In genomic region chr2:54787760-54788366, GRCh38 we compare ENCODE assay signal across 23 cellular contexts.
DNase-seq lines count a peak whose midpoint lies in the region; ATAC-seq and TF ChIP-seq lines count a peak whose summit lies in the region.
"Had no signal": no experiment of that assay in that cellular context is flagged by ENCODE, and none has a peak within 500 bp of the region (broad histone marks: within the 10 kb centered on the region; RNA-seq: fewer than 3 reads in every experiment).

No MANE protein-coding gene starts in this region.

- H3K4me3 Mint-ChIP-seq in IgD-negative memory B cell = peak overlapping the region; percentile 65 to 93 (median 85)
- H3K4me3 Mint-ChIP-seq in activated B cell treated with CpG ODN at 0.5 μM for 24 hours = peak overlapping the region; percentile 63
- no peak overlapping the region for H3K4me3 Mint-ChIP-seq in stimulated activated naive B cell treated with anti-CD40 and anti-IgM and Interleukin-4, amounts not matched to agents 10 μg/mL and 1 μg/mL and 100 μg/mL, for 72 hours
- H3K4me3 Mint-ChIP-seq: CD4-positive, CD25-positive, alpha-beta regulatory T cell had no signal

- H3K4me2 ChIP-seq in DOHH2 (ENCODE audit: low read length) = peak overlapping the region; percentile 13; the same call in 1 of the 2 replicates
- H3K4me2 ChIP-seq in mammary epithelial cell (ENCODE audit: insufficient read depth, low read depth, low read length) = no peak overlapping the region
- H3K4me2 ChIP-seq: BLaER1 had no signal

- H3K27ac Mint-ChIP-seq in IgD-negative memory B cell = peak overlapping the region; percentile 73 to 96 (median 94)
- H3K27ac Mint-ChIP-seq in activated B cell treated with CpG ODN at 0.5 μM for 24 hours = peak overlapping the region; percentile 78
- H3K27ac Mint-ChIP-seq in stimulated activated naive B cell treated with anti-CD40 and anti-IgM and Interleukin-4, amounts not matched to agents 10 μg/mL and 1 μg/mL and 100 μg/mL, for 72 hours = peak overlapping the region; percentile 47
- H3K27ac Mint-ChIP-seq: CD4-positive, CD25-positive, alpha-beta regulatory T cell had no signal

- no peak overlapping the region for H2AFZ ChIP-seq in mammary epithelial cell (ENCODE audit: low read depth, low read length)

- 92% methylated on average over 17 of the region's 17 CpGs for WGBS in mammary epithelial cell (ENCODE audit: low coverage, missing lambda C conversion rate)

- H3K4me1 ChIP-seq in DOHH2 (ENCODE audit: control insufficient read depth, low read length) (peaks cover 44% of the 10 kb centered on the region), mammary epithelial cell (ENCODE audit: insufficient read depth, low read length) (no peaks in the 10 kb centered on the region)
- H3K4me1 ChIP-seq: BLaER1, SJSA1 had no signal

- BruUV-seq in mammary epithelial cell (replicated peaks; lab: Mats Ljungman, UMichigan) = no TSS peak

- peaks cover 26% of the 10 kb centered on the region for H3K79me2 ChIP-seq in DOHH2 (ENCODE audit: control insufficient read depth, low read length)
- H3K79me2 ChIP-seq in mammary epithelial cell (ENCODE audit: insufficient read depth, low read length) = no peaks in the 10 kb centered on the region

- peak; percentile 15 for DNase-seq in activated B cell treated with CpG ODN at 0.5 μM for 24 hours
- DNase-seq in stimulated activated naive B cell treated with anti-CD40 and anti-IgM and Interleukin-4, amounts not matched to agents 10 μg/mL and 1 μg/mL and 100 μg/mL, for 72 hours = no peak
- DNase-seq in stimulated activated CD4-positive, alpha-beta T cell treated with anti-CD3 and anti-CD28 coated beads, Interleukin-4, amount 100 ng/mL, for 24 hours = no peak
- no peak for DNase-seq in 8988T
- DNase-seq in mammary epithelial cell = no peak
- DNase-seq: CD4-positive, CD25-positive, alpha-beta regulatory T cell; DMS153; DND-41; GOT3; HCEC 1CT; NCI-H1092 treated with DMSO at 0.1 percent for 48 hours; NCI-H1436; NCI-H187; NCI-H2081 treated with DMSO at 0.1 percent for 48 hours; NCI-H2171; NCI-H226; NCI-H510A treated with DMSO at 0.1 percent for 48 hours; Right ventricle myocardium superior; RPMI8226 had no signal

- H3K27me3 Mint-ChIP-seq in IgD-negative memory B cell = peaks cover 1% of the 10 kb centered on the region
- no peaks in the 10 kb centered on the region for H3K27me3 Mint-ChIP-seq in activated B cell treated with CpG ODN at 0.5 μM for 24 hours
- H3K27me3 Mint-ChIP-seq in stimulated activated naive B cell treated with anti-CD40 and anti-IgM and Interleukin-4, amounts not matched to agents 10 μg/mL and 1 μg/mL and 100 μg/mL, for 72 hours = peaks cover 0 to 5% of the 10 kb centered on the region in 2 donors
- H3K27me3 Mint-ChIP-seq: CD4-positive, CD25-positive, alpha-beta regulatory T cell had no signal

- no peaks in the 10 kb centered on the region for H3K9me3 ChIP-seq in DOHH2 (ENCODE audit: control insufficient read depth, insufficient read depth, low read length)
- H3K9me3 ChIP-seq in mammary epithelial cell (replicated peaks; ENCODE audit: insufficient read depth, low read length) = no peaks in the 10 kb centered on the region
- H3K9me3 ChIP-seq: BLaER1, SJSA1 had no signal

- no peaks in the 10 kb centered on the region for H3K27me3 ChIP-seq in DOHH2 (ENCODE audit: control insufficient read depth, low read length)
- H3K27me3 ChIP-seq in mammary epithelial cell (ENCODE audit: insufficient read depth, low read length) = no peaks in the 10 kb centered on the region
- H3K27me3 ChIP-seq: BLaER1, SJSA1 had no signal

- H3K9me2 ChIP-seq in DOHH2 (replicated peaks; ENCODE audit: control insufficient read depth, low read length) = no peaks in the 10 kb centered on the region

- H3K4me1 Mint-ChIP-seq in IgD-negative memory B cell = peaks cover 32 to 42% (median 34%) of the 10 kb centered on the region in 3 donors
- peaks cover 41% of the 10 kb centered on the region for H3K4me1 Mint-ChIP-seq in activated B cell treated with CpG ODN at 0.5 μM for 24 hours
- H3K4me1 Mint-ChIP-seq in stimulated activated naive B cell treated with anti-CD40 and anti-IgM and Interleukin-4, amounts not matched to agents 10 μg/mL and 1 μg/mL and 100 μg/mL, for 72 hours = peaks cover 4 to 10% of the 10 kb centered on the region in 2 donors
- H3K4me1 Mint-ChIP-seq: CD4-positive, CD25-positive, alpha-beta regulatory T cell had no signal

- intact Hi-C loops in activated B cell treated with CpG ODN at 0.5 μM for 24 hours (cut with micrococcal nuclease) = loop anchor here (2.0 kb wide), 2 partner anchors 31 to 65 kb away; partner anchors contain the start of gene EML6
- intact Hi-C loops in mammary epithelial cell (cut with micrococcal nuclease) = no loop called here

- H3K9me3 Mint-ChIP-seq in IgD-negative memory B cell (no peaks in the 10 kb centered on the region), activated B cell treated with CpG ODN at 0.5 μM for 24 hours (no peaks in the 10 kb centered on the region)
- H3K9me3 Mint-ChIP-seq in stimulated activated naive B cell treated with anti-CD40 and anti-IgM and Interleukin-4, amounts not matched to agents 10 μg/mL and 1 μg/mL and 100 μg/mL, for 72 hours = no peaks in the 10 kb centered on the region
- H3K9me3 Mint-ChIP-seq: CD4-positive, CD25-positive, alpha-beta regulatory T cell had no signal

- peak; percentile 75 for ATAC-seq in activated B cell treated with CpG ODN at 0.5 μM for 24 hours (ENCODE audit: low read depth)
- ATAC-seq in stimulated activated naive B cell treated with anti-CD40 and anti-IgM and Interleukin-4, amounts not matched to agents 10 μg/mL and 1 μg/mL and 100 μg/mL, for 72 hours (replicated peaks) = no peak

- H4K20me1 ChIP-seq in DOHH2 (ENCODE audit: control insufficient read depth, insufficient read depth, low read depth, low read length) (no peaks in the 10 kb centered on the region), mammary epithelial cell (ENCODE audit: insufficient read depth, low read length) (no peaks in the 10 kb centered on the region)
- H4K20me1 ChIP-seq: BLaER1 had no signal

- CTCF ChIA-PET in activated B cell treated with CpG ODN at 0.5 μM for 24 hours (lab: Charles Lee) (interaction anchor here (1.7 kb wide), 1 partner anchor 10 kb away, joined by 3 read pairs; no protein-coding TSS in a partner anchor), mammary epithelial cell (lab: Charles Lee; ENCODE audit: low non-redundant PET) (no interaction called here)

- peaks cover 2% of the 10 kb centered on the region for H3K36me3 Mint-ChIP-seq in IgD-negative memory B cell
- no peaks in the 10 kb centered on the region for H3K36me3 Mint-ChIP-seq in activated B cell treated with CpG ODN at 0.5 μM for 24 hours (ENCODE audit: low read depth)
- H3K36me3 Mint-ChIP-seq in stimulated activated naive B cell treated with anti-CD40 and anti-IgM and Interleukin-4, amounts not matched to agents 10 μg/mL and 1 μg/mL and 100 μg/mL, for 72 hours = peaks cover 0 to 1% of the 10 kb centered on the region in 2 donors
- H3K36me3 Mint-ChIP-seq: CD4-positive, CD25-positive, alpha-beta regulatory T cell had no signal

- in situ Hi-C loops in mammary epithelial cell (cut with MboI; ENCODE audit: low sequenced_read_pairs in 2 of 2) = no loop called here

- H3K36me3 ChIP-seq in DOHH2 (ENCODE audit: control insufficient read depth, low read length) = peaks cover 14% of the 10 kb centered on the region
- no peaks in the 10 kb centered on the region for H3K36me3 ChIP-seq in mammary epithelial cell (ENCODE audit: insufficient read depth, low read length)
- H3K36me3 ChIP-seq: BLaER1, SJSA1 had no signal

- H3F3A ChIP-seq in DOHH2 (ENCODE audit: control insufficient read depth, insufficient read depth) = peaks cover 3% of the 10 kb centered on the region; the same call in 1 of the 2 replicates

- H3K27ac ChIP-seq in DOHH2 (ENCODE audit: low read depth, low read length) (no peak overlapping the region), mammary epithelial cell (ENCODE audit: insufficient read depth, low read depth, low read length) (no peak overlapping the region)
- H3K27ac ChIP-seq: BLaER1, SJSA1 had no signal

- POLR2A ChIA-PET in activated B cell treated with CpG ODN at 0.5 μM for 24 hours (lab: Charles Lee) = interaction anchor here (1.1 kb wide), 1 partner anchor 9 kb away, joined by 3 read pairs; no protein-coding TSS in a partner anchor

- dilution Hi-C loops in mammary epithelial cell (cut with HindIII; ENCODE audit: low sequenced_read_pairs) = loop anchor here (5.0 kb wide), 1 partner anchor 39 kb away; no protein-coding TSS in a partner anchor

- TF ChIP-seq CTCF in DOHH2 (IDR thresholded peaks at IDR 0.05; ENCODE audit: low read depth, low read length, poor library complexity, severe bottlenecking) = no peak
- no peak for TF ChIP-seq CTCF in activated B cell treated with CpG ODN at 0.5 μM for 24 hours (IDR thresholded peaks at IDR 0.05)
- no peak for TF ChIP-seq CTCF in mammary epithelial cell (conservative IDR thresholded peaks at IDR 0.05 in 1 of 2, IDR thresholded peaks at IDR 0.05 in 1 of 2; ENCODE audit: extremely low read depth in 1 of 2, insufficient read depth in 1 of 2, low read depth in 1 of 2, low read length in 2 of 2)

- no peak overlapping the region for H3K4me3 ChIP-seq in DOHH2 (ENCODE audit: low read length)
- H3K4me3 ChIP-seq in mammary epithelial cell (replicated peaks in 1 of 3; ENCODE audit: insufficient read depth in 1 of 3, low read depth in 2 of 3, low read length in 3 of 3) = no peak overlapping the region
- H3K4me3 ChIP-seq: BLaER1, SJSA1 had no signal

- H3K9ac ChIP-seq in mammary epithelial cell (ENCODE audit: insufficient read depth, low read length) = no peak overlapping the region
- H3K9ac ChIP-seq: BLaER1 had no signal

Comparison
In these comparisons a context has a peak if more than half of its experiments do, and no peak if none do; other contexts are left out.
1. H3K4me3 Mint-ChIP-seq: peak in IgD-negative memory B cell (4 of 4) and activated B cell treated with CpG ODN at 0.5 μM for 24 hours (single experiment); none in stimulated activated naive B cell treated with anti-CD40 and anti-IgM and Interleukin-4, amounts not matched to agents 10 μg/mL and 1 μg/mL and 100 μg/mL, for 72 hours (0 of 2).
2. Peak in every context shown above with its lines, with median percentiles within 50 percentile points of each other: H3K27ac Mint-ChIP-seq.